Comparison of ENCODE assay signal across 1 cellular context in the genomic region with DNA sequence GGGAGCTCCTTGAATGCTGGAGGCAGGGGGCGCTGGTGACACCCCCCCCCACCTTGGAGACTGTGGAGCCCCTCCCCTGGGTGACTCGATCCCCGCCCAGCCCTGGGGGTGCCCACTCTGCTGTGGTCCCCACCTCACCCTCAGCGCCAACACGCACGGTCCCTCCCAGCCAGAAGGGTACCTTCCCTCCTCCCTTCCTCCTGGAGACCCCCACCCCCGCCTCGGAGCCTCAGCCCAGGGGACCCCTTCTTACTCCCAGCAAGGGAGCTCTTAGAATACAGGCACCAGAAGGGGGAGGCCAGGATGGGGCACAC.
TF ChIP-seq lines count a peak whose summit lies in the region.

No MANE protein-coding gene starts in this region.

TF ChIP-seq in WTC11, 78 proteins besides CTCF, POLR2A, EP300 and RAD21 (continued from another document):
- no peak for TF ChIP-seq OVOL2 (CRISPR knock-in tag; IDR thresholded peaks at IDR 0.05; ENCODE audit: borderline replicate concordance)
